Comparison of ENCODE assay signal across 9 cellular contexts in genomic region chr3:126678691-126679317, GRCh38. TPM values are rescaled to one million over a fixed set of nuclear protein-coding genes. Genes with fewer than 3 reads are reported as not detected.
DNase-seq lines count a peak whose midpoint lies in the region; ATAC-seq and TF ChIP-seq lines count a peak whose summit lies in the region.
"Had no signal": no experiment of that assay in that cellular context is flagged by ENCODE, and none has a peak within 500 bp of the region (broad histone marks: within the 10 kb centered on the region; RNA-seq: fewer than 3 reads in every experiment).

No MANE protein-coding gene starts in this region.

- H3K4me3 ChIP-seq in OCI-LY1 (ENCODE audit: low read depth, low read length, poor library complexity, severe bottlenecking) (peak overlapping the region; percentile 6), heart right ventricle (no peak overlapping the region), sigmoid colon (no peak overlapping the region)

- H3K4me1 Mint-ChIP-seq in activated CD8-positive, alpha-beta memory T cell treated with anti-CD3 and anti-CD28 coated beads, Interleukin-2, amount 10 ng/mL, durations not matched to agents 7 days and 5 days = no peaks in the 10 kb centered on the region
- H3K4me1 Mint-ChIP-seq in stimulated activated memory B cell treated with anti-CD40 and anti-IgM and Interleukin-4, amounts not matched to agents 10 μg/mL and 1 μg/mL and 100 μg/mL, for 72 hours = peaks cover 19% of the 10 kb centered on the region

- CTCF ChIA-PET in activated CD8-positive, alpha-beta memory T cell treated with anti-CD3 and anti-CD28 coated beads, Interleukin-2, amount 10 ng/mL, durations not matched to agents 7 days and 5 days (lab: Charles Lee) = interaction anchor here (0.8 to 2.3 kb wide), 16 partner anchors 10 to 870 kb away, joined by 3 to 10 read pairs (median 3); partner anchors contain the start of gene PLXNA1

- peak overlapping the region; percentile 8; the same call in 1 of the 2 replicates for H3K4me2 ChIP-seq in OCI-LY1 (ENCODE audit: low read length)

- H3K27ac Mint-ChIP-seq in activated CD8-positive, alpha-beta memory T cell treated with anti-CD3 and anti-CD28 coated beads, Interleukin-2, amount 10 ng/mL, durations not matched to agents 7 days and 5 days = no peak overlapping the region
- peak overlapping the region; percentile 65 for H3K27ac Mint-ChIP-seq in stimulated activated memory B cell treated with anti-CD40 and anti-IgM and Interleukin-4, amounts not matched to agents 10 μg/mL and 1 μg/mL and 100 μg/mL, for 72 hours

- TF ChIP-seq EP300 in sigmoid colon (IDR thresholded peaks at IDR 0.05) = no peak

- H3K27ac ChIP-seq in OCI-LY1 (ENCODE audit: low read depth, low read length, poor library complexity, severe bottlenecking) = no peak overlapping the region
- no peak overlapping the region for H3K27ac ChIP-seq in heart right ventricle
- no peak overlapping the region for H3K27ac ChIP-seq in sigmoid colon
- H3K27ac ChIP-seq: C4-2B had no signal

- no peaks in the 10 kb centered on the region for H4K20me1 ChIP-seq in OCI-LY1 (ENCODE audit: insufficient read depth, low read length)

- peaks cover 31% of the 10 kb centered on the region for H3K27me3 Mint-ChIP-seq in activated CD8-positive, alpha-beta memory T cell treated with anti-CD3 and anti-CD28 coated beads, Interleukin-2, amount 10 ng/mL, durations not matched to agents 7 days and 5 days
- peaks cover 21% of the 10 kb centered on the region for H3K27me3 Mint-ChIP-seq in stimulated activated memory B cell treated with anti-CD40 and anti-IgM and Interleukin-4, amounts not matched to agents 10 μg/mL and 1 μg/mL and 100 μg/mL, for 72 hours

- TF ChIP-seq POLR2A in sigmoid colon (IDR thresholded peaks at IDR 0.05) = no peak

- no peaks in the 10 kb centered on the region for H3K9me2 ChIP-seq in OCI-LY1 (ENCODE audit: low read depth, low read length)

- H3K79me2 ChIP-seq in OCI-LY1 (ENCODE audit: insufficient read depth, low read length) = no peaks in the 10 kb centered on the region

- H3K27me3 ChIP-seq in OCI-LY1 (ENCODE audit: insufficient read depth, low read length) = no peaks in the 10 kb centered on the region
- H3K27me3 ChIP-seq in heart right ventricle = peaks cover 0 to 33% (median 13%) of the 10 kb centered on the region in 7 donors
- H3K27me3 ChIP-seq in sigmoid colon = peaks cover 0 to 12% (median 0%) of the 10 kb centered on the region in 3 donors

- H3K4me1 ChIP-seq in OCI-LY1 (ENCODE audit: insufficient read depth, low read length, severe bottlenecking) = peaks cover 5% of the 10 kb centered on the region
- H3K4me1 ChIP-seq in heart right ventricle = peaks cover 0 to 10% (median 7%) of the 10 kb centered on the region in 9 donors
- peaks cover 0 to 7% (median 3%) of the 10 kb centered on the region in 4 donors for H3K4me1 ChIP-seq in sigmoid colon

- WGBS in heart right ventricle, 2 donors = 35 to 36% methylated on average over 31 of the region's 31 CpGs
- WGBS in sigmoid colon, 2 donors = 13 to 26% methylated on average over 31 of the region's 31 CpGs

- no peak for ATAC-seq in activated CD8-positive, alpha-beta memory T cell treated with anti-CD3 and anti-CD28 coated beads, Interleukin-2, amount 10 ng/mL, durations not matched to agents 7 days and 5 days
- ATAC-seq in heart right ventricle (peak in 6 of 8 donors; percentile 9 to 53 (median 20)), GM21515 (IDR thresholded peaks at IDR 0.05; ENCODE audit: unreplicated experiment) (no peak)
- peak; percentile 76 for ATAC-seq in stimulated activated memory B cell treated with anti-CD40 and anti-IgM and Interleukin-4, amounts not matched to agents 10 μg/mL and 1 μg/mL and 100 μg/mL, for 72 hours

- H3K4me3 Mint-ChIP-seq in activated CD8-positive, alpha-beta memory T cell treated with anti-CD3 and anti-CD28 coated beads, Interleukin-2, amount 10 ng/mL, durations not matched to agents 7 days and 5 days = no peak overlapping the region
- peak overlapping the region; percentile 61 for H3K4me3 Mint-ChIP-seq in stimulated activated memory B cell treated with anti-CD40 and anti-IgM and Interleukin-4, amounts not matched to agents 10 μg/mL and 1 μg/mL and 100 μg/mL, for 72 hours

- H3K9me3 ChIP-seq in OCI-LY1 (ENCODE audit: low read length) (peaks cover 1% of the 10 kb centered on the region; the same call in 1 of the 2 replicates), heart right ventricle (peaks cover 0 to 11% (median 3%) of the 10 kb centered on the region in 11 donors), sigmoid colon (peaks cover 0 to 4% (median 0%) of the 10 kb centered on the region in 4 donors)

- no peak overlapping the region for H3K9ac ChIP-seq in OCI-LY1 (ENCODE audit: low read length)

- TF ChIP-seq CTCF in OCI-LY1 (IDR thresholded peaks at IDR 0.05; ENCODE audit: low read length) = no peak
- TF ChIP-seq CTCF in heart right ventricle (IDR thresholded peaks at IDR 0.05) = no peak
- TF ChIP-seq CTCF in sigmoid colon (IDR thresholded peaks at IDR 0.05) = no peak

- no peak overlapping the region for H2AFZ ChIP-seq in OCI-LY1 (ENCODE audit: low read length)

- H3K9me3 Mint-ChIP-seq in activated CD8-positive, alpha-beta memory T cell treated with anti-CD3 and anti-CD28 coated beads, Interleukin-2, amount 10 ng/mL, durations not matched to agents 7 days and 5 days (ENCODE audit: low read depth) = peaks cover 3% of the 10 kb centered on the region
- no peaks in the 10 kb centered on the region for H3K9me3 Mint-ChIP-seq in stimulated activated memory B cell treated with anti-CD40 and anti-IgM and Interleukin-4, amounts not matched to agents 10 μg/mL and 1 μg/mL and 100 μg/mL, for 72 hours

- DNase-seq in activated CD8-positive, alpha-beta memory T cell treated with anti-CD3 and anti-CD28 coated beads, Interleukin-2, amount 10 ng/mL, durations not matched to agents 7 days and 5 days = peak; percentile 30
- no peak for DNase-seq in activated CD8-positive, alpha-beta memory T cell treated with anti-CD3 and anti-CD28 coated beads, Interleukin-2, amount 50 U/mL, for 48 hours
- no peak for DNase-seq in heart right ventricle
- DNase-seq in sigmoid colon = no peak
- no peak for DNase-seq in stimulated activated CD4-positive, alpha-beta T cell treated with anti-CD3 and anti-CD28 coated beads, Interleukin-15, amount 100 ng/mL, for 24 hours

- no peaks in the 10 kb centered on the region for H3F3A ChIP-seq in OCI-LY1 (ENCODE audit: insufficient read depth, low read length)

- H3K36me3 ChIP-seq in OCI-LY1 (ENCODE audit: insufficient read depth, low read length) (no peaks in the 10 kb centered on the region), heart right ventricle (no peaks in the 10 kb centered on the region), sigmoid colon (no peaks in the 10 kb centered on the region)

- intact Hi-C loops in heart right ventricle (cut with DNase I) = loop anchor here (2.0 to 10.0 kb wide), 15 partner anchors 68 to 868 kb away; partner anchors contain the start of gene PLXNA1 (in 3 of the 10)
- intact Hi-C loops in sigmoid colon (cut with DNase I) = loop anchor here (2.0 to 5.0 kb wide), 2 partner anchors 776 to 868 kb away; no protein-coding TSS in a partner anchor

- H3K36me3 Mint-ChIP-seq in activated CD8-positive, alpha-beta memory T cell treated with anti-CD3 and anti-CD28 coated beads, Interleukin-2, amount 10 ng/mL, durations not matched to agents 7 days and 5 days = no peaks in the 10 kb centered on the region
- H3K36me3 Mint-ChIP-seq in stimulated activated memory B cell treated with anti-CD40 and anti-IgM and Interleukin-4, amounts not matched to agents 10 μg/mL and 1 μg/mL and 100 μg/mL, for 72 hours = no peaks in the 10 kb centered on the region

RNA-seq across cellular contexts. Expression of gene TXNRD3, which starts 23.9 kb away (rescaled TPM):
- total RNA-seq in activated CD8-positive, alpha-beta memory T cell treated with anti-CD3 and anti-CD28 coated beads, Interleukin-2, amount 10 ng/mL, durations not matched to agents 7 days and 5 days = 1 to 10 TPM in 1 of 2 experiments, under 1 TPM in 1; 0.50 to 1.6 TPM
- total RNA-seq in heart right ventricle = 1 to 10 TPM; 4.7 to 7.8 (median 5.6) TPM
- 1 to 10 TPM; 2.1 to 5.0 TPM for polyA plus RNA-seq in heart right ventricle
- 10 to 100 TPM; 13.2 to 21.4 (median 13.8) TPM for total RNA-seq in sigmoid colon
- 1 to 10 TPM; 2.5 to 3.4 (median 3.0) TPM for polyA plus RNA-seq in sigmoid colon

RNA-seq across cellular contexts. Expression of gene CHCHD6, which starts 25.2 kb away (rescaled TPM):
- total RNA-seq in activated CD8-positive, alpha-beta memory T cell treated with anti-CD3 and anti-CD28 coated beads, Interleukin-2, amount 10 ng/mL, durations not matched to agents 7 days and 5 days = 1 to 10 TPM; 7.7 to 9.0 TPM
- total RNA-seq in heart right ventricle (10 to 100 TPM in 6 of 10 donors, 1 to 10 TPM in 4; 5.2 to 15.8 (median 10.2) TPM), sigmoid colon (10 to 100 TPM in 3 of 4 donors, 1 to 10 TPM in 1; 8.0 to 20.9 (median 14.1) TPM)
- polyA plus RNA-seq in heart right ventricle (10 to 100 TPM in 1 of 2 donors, 1 to 10 TPM in 1; 9.9 to 27.0 TPM), sigmoid colon (10 to 100 TPM; 11.8 to 15.5 (median 14.4) TPM)

Comparison
In these comparisons a context has a peak if more than half of its experiments do, and no peak if none do; other contexts are left out.
1. ATAC-seq: peak in heart right ventricle (6 of 8) and stimulated activated memory B cell treated with anti-CD40 and anti-IgM and Interleukin-4, amounts not matched to agents 10 μg/mL and 1 μg/mL and 100 μg/mL, for 72 hours (single experiment); none in activated CD8-positive, alpha-beta memory T cell treated with anti-CD3 and anti-CD28 coated beads, Interleukin-2, amount 10 ng/mL, durations not matched to agents 7 days and 5 days (single experiment) and GM21515 (single experiment).